ENCODE assay signal across 2 cellular contexts in the genomic region with DNA sequence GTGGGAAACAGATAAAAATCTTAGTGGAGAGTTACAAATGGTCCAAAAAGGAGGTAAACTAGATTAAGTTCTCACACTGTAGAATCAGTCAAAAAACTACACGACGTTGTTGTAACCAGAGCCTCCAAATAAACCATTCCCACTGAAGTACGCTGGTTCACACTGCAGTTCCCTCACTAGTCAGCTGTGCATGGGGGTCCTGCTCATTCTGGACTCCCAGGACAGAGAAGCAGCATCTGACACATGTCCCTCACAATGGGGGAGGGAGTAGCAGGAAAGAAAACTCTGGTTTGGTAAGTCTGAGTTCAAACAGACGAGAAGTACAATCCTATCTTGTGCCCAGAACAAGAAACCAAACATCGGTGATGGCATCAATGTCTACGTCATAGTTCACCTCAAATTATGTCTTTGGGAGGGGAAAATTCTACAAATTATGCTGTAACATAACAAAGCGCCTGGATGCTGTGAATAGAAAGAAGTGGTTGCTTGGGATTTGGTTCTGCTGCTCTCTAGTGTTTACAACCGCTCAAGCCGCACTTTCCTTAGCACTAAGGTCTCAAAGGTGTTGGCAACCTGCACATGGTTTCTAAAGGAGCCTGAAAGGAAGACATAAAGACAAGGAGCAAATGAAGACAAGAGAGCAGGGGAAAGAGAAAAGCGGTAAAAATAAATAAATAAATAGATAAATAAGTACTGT.
TF ChIP-seq lines count a peak whose summit lies in the region.

No MANE protein-coding gene starts in this region.

TF ChIP-seq in IMR-90, 13 proteins besides CTCF, POLR2A, EP300 and RAD21:
- peak; percentile 16; the same call in 1 of the 2 replicates for TF ChIP-seq SMC3 (IDR thresholded peaks at IDR 0.05; ENCODE audit: low read depth, low read length)
- no peak for TF ChIP-seq MAFK (IDR thresholded peaks at IDR 0.05; ENCODE audit: low read depth, low read length)

TF ChIP-seq in GM12878, 131 proteins besides CTCF, POLR2A, EP300 and RAD21:
- TF ChIP-seq KLF5 (IDR thresholded peaks at IDR 0.05; ENCODE audit: partially characterized antibody) (no peak), SMAD5 (IDR thresholded peaks at IDR 0.05; ENCODE audit: low read depth) (no peak), CEBPZ (IDR thresholded peaks at IDR 0.05; ENCODE audit: low read depth, low read length) (no peak), MEF2B (IDR thresholded peaks at IDR 0.05; ENCODE audit: partially characterized antibody, poor library complexity, severe bottlenecking) (no peak), ELK1 (IDR thresholded peaks at IDR 0.05; ENCODE audit: low read depth, low read length) (no peak), POU2F2 (IDR thresholded peaks at IDR 0.05; ENCODE audit: borderline replicate concordance, low read depth, low read length) (no peak), CREB1 (IDR thresholded peaks at IDR 0.05; ENCODE audit: low read depth) (no peak), MXI1 (IDR thresholded peaks at IDR 0.05; ENCODE audit: low read depth, low read length) (no peak), TAF1 (IDR thresholded peaks at IDR 0.05; ENCODE audit: borderline replicate concordance, low read depth, low read length) (no peak), BACH1 (IDR thresholded peaks at IDR 0.05; ENCODE audit: borderline replicate concordance) (no peak), EGR1 (IDR thresholded peaks at IDR 0.05; ENCODE audit: borderline replicate concordance in 1 of 2, low read depth in 2 of 2, low read length in 2 of 2) (no peak), NFYA (IDR thresholded peaks at IDR 0.05; ENCODE audit: borderline replicate concordance, low read depth, low read length) (no peak), LARP7 (IDR thresholded peaks at IDR 0.05) (no peak), RELA (IDR thresholded peaks at IDR 0.05; ENCODE audit: borderline replicate concordance, partially characterized antibody) (no peak), ZNF24 (IDR thresholded peaks at IDR 0.05) (no peak)
- TF ChIP-seq, protein P1, sequence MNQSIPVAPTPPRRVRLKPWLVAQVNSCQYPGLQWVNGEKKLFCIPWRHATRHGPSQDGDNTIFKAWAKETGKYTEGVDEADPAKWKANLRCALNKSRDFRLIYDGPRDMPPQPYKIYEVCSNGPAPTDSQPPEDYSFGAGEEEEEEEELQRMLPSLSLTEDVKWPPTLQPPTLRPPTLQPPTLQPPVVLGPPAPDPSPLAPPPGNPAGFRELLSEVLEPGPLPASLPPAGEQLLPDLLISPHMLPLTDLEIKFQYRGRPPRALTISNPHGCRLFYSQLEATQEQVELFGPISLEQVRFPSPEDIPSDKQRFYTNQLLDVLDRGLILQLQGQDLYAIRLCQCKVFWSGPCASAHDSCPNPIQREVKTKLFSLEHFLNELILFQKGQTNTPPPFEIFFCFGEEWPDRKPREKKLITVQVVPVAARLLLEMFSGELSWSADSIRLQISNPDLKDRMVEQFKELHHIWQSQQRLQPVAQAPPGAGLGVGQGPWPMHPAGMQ (IDR thresholded peaks at IDR 0.05; ENCODE audit: borderline replicate concordance), result no peak
TF ChIP-seq in GM12878: peak in this region for 0.
